Comparison of ENCODE assay signal across 8 cellular contexts in the genomic region with DNA sequence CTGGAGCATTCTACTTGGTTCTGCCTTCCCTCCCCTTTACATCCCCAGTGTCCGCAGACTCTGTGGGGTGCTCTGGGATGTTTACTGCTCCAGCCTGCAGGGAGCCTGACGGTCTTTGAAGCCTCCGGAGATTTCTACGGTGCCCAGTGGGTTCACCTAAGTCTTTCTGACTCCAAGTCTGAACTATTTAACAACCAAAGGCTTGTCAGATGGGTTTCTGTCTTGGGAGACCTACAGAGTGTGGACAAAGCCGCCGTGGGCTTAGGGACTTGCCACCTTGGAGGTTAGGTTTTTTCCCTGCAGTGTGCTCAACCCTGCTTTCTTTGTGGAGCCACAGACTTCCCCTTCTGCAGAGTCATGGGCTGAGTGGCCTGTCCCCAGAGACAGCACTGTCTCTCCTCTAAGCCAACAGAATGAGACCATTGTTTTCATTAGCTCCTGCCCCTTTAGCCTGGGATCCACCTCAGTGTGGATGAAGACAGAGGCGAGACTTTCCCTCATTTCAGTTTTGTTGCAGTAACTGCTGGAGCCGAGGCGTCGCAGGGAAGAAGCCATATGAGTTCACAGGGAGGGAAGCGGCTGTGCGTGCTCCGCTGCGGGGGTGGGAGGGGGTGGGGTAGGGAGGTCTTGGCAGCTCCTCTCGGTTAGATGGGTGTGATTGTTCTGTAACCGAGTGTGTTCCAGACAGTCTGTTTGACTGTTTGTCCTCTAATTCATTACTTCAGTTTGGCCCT.
DNase-seq lines count a peak whose midpoint lies in the region; ATAC-seq and TF ChIP-seq lines count a peak whose summit lies in the region.

No MANE protein-coding gene starts in this region.

- no peak overlapping the region for H3K4me3 Mint-ChIP-seq in activated CD4-positive, alpha-beta T cell treated with anti-CD3 and anti-CD28 coated beads for 36 hours

- H3K9me3 ChIP-seq in subcutaneous abdominal adipose tissue (ENCODE audit: control insufficient read depth in 5 of 5, low read length in 5 of 5): no peaks in the 10 kb centered on the region

- H3K9ac ChIP-seq in subcutaneous abdominal adipose tissue (ENCODE audit: low read length in 5 of 5): no peak overlapping the region

- H3K36me3 ChIP-seq in subcutaneous abdominal adipose tissue (ENCODE audit: control insufficient read depth in 5 of 5, insufficient read depth in 5 of 5, low read length in 5 of 5): no peaks in the 10 kb centered on the region

- H3K4me3 ChIP-seq in fibroblast of villous mesenchyme (ENCODE audit: low read depth, low read length): no peak overlapping the region
- peak overlapping the region in 1 of 5 donors; percentile 15 for H3K4me3 ChIP-seq in subcutaneous abdominal adipose tissue (ENCODE audit: low read depth in 1 of 5, low read length in 5 of 5)

- H3K9me3 Mint-ChIP-seq in activated CD4-positive, alpha-beta T cell treated with anti-CD3 and anti-CD28 coated beads for 36 hours (ENCODE audit: low read depth): no peaks in the 10 kb centered on the region

- no peaks in the 10 kb centered on the region for H3K36me3 Mint-ChIP-seq in activated CD4-positive, alpha-beta T cell treated with anti-CD3 and anti-CD28 coated beads for 36 hours (ENCODE audit: low read depth)

- TF ChIP-seq CTCF in fibroblast of villous mesenchyme (IDR thresholded peaks at IDR 0.05; ENCODE audit: insufficient read depth, low read depth, low read length): no peak

- intact Hi-C loops in activated CD4-positive, alpha-beta T cell treated with anti-CD3 and anti-CD28 coated beads for 36 hours (cut with DNase I, micrococcal nuclease): no loop called here

- peaks cover 11% of the 10 kb centered on the region for H3K4me1 Mint-ChIP-seq in activated CD4-positive, alpha-beta T cell treated with anti-CD3 and anti-CD28 coated beads for 36 hours

- no peaks in the 10 kb centered on the region for H3K27me3 Mint-ChIP-seq in activated CD4-positive, alpha-beta T cell treated with anti-CD3 and anti-CD28 coated beads for 36 hours

- peaks cover 1 to 31% (median 25%) of the 10 kb centered on the region in 5 donors for H3K4me1 ChIP-seq in subcutaneous abdominal adipose tissue (ENCODE audit: control insufficient read depth in 5 of 5, insufficient read depth in 5 of 5, low read length in 5 of 5)

- CTCF ChIA-PET in activated CD4-positive, alpha-beta T cell treated with anti-CD3 and anti-CD28 coated beads for 36 hours (lab: Charles Lee): interaction anchor here (1.1 to 1.2 kb wide), 2 partner anchors 23 to 115 kb away, joined by 3 read pairs; no protein-coding TSS in a partner anchor

- POLR2A ChIA-PET in activated CD4-positive, alpha-beta T cell treated with anti-CD3 and anti-CD28 coated beads for 36 hours (lab: Charles Lee): no interaction called here

- peak; percentile 44 for DNase-seq in DMS153 (lab: John Stamatoyannopoulos, UW)
- DNase-seq in fibroblast of villous mesenchyme (ENCODE audit: low read depth): peak; percentile 45
- no peak for DNase-seq in mesenteric fat pad (ENCODE audit: low spot score)
- no peak for DNase-seq in activated CD4-positive, alpha-beta T cell treated with anti-CD3 and anti-CD28 coated beads for 4 hours
- no peak for DNase-seq in activated CD4-positive, alpha-beta T cell treated with anti-CD3 and anti-CD28 coated beads for 36 hours

- H3K27me3 ChIP-seq in subcutaneous abdominal adipose tissue (ENCODE audit: control insufficient read depth in 5 of 5, insufficient read depth in 4 of 5, low read length in 5 of 5): no peaks in the 10 kb centered on the region

- peak overlapping the region; percentile 44 for H3K27ac ChIP-seq in subcutaneous abdominal adipose tissue (ENCODE audit: low read depth, low read length)

- peak; percentile 48 for ATAC-seq in GM21360 (IDR thresholded peaks at IDR 0.05; ENCODE audit: unreplicated experiment)
- peak; percentile 47 for ATAC-seq in HG03469 (IDR thresholded peaks at IDR 0.05; ENCODE audit: unreplicated experiment)
- no peak for ATAC-seq in activated CD4-positive, alpha-beta T cell treated with anti-CD3 and anti-CD28 coated beads for 36 hours

- no peak overlapping the region for H3K27ac Mint-ChIP-seq in activated CD4-positive, alpha-beta T cell treated with anti-CD3 and anti-CD28 coated beads for 36 hours

Comparison
In these comparisons a context has a peak if more than half of its experiments do, and no peak if none do; other contexts are left out.
1. DNase-seq: peak in DMS153 (single experiment) and fibroblast of villous mesenchyme (single experiment); none in mesenteric fat pad (single experiment), activated CD4-positive, alpha-beta T cell treated with anti-CD3 and anti-CD28 coated beads for 4 hours (0 of 2) and activated CD4-positive, alpha-beta T cell treated with anti-CD3 and anti-CD28 coated beads for 36 hours (single experiment).